In the genomic region with DNA sequence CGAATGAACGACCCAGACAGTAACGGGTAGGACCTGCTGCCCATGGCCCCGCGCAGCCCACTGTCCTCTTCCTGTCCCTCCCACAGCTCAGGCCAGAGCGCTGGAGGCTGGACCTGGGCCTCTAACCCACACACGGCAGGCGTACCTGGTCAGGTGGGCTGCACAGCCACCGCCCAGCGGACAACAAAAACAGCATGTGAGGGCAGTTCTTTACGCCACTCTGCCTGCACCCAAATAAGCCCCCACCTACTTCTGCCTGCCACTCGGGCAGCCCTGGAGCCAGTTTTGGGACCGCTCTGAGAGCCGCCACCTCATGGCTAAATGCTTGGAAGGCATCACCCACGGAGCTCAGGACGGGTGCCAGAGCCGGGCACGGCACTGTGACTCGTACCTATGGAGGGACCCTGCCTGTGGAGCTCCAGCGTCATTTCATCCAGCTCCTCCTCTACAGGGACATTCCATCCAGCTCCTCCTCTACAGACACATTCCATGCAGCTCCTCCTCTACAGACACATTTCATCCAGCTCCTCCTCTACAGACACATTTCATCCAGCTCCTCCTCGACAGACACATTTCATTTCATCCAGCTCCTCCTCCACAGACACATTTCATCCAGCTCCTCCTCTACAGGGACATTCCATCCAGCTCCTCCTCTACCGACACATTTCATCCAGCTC, we compare ENCODE assay signal across 14 cellular contexts. TPM values are rescaled to one million over a fixed set of nuclear protein-coding genes. Genes with fewer than 3 reads are reported as not detected.
A peak's percentile ranks its signal among the peaks of the same experiment; 100 is the strongest.
DNase-seq lines count a peak whose midpoint lies in the region; TF ChIP-seq lines count a peak whose summit lies in the region.
"Had no signal": no experiment of that assay in that cellular context is flagged by ENCODE, and none has a peak within 500 bp of the region (broad histone marks: within the 10 kb centered on the region; RNA-seq: fewer than 3 reads in every experiment).

No MANE protein-coding gene starts in this region.

- H3K36me3 Mint-ChIP-seq in activated CD4-positive, alpha-beta T cell treated with anti-CD3 and anti-CD28 coated beads, Interleukin-2, amount 10 ng/mL, durations not matched to agents 7 days and 5 days (ENCODE audit: low read depth), result peaks cover 27% of the 10 kb centered on the region

- no peak overlapping the region for H3K4ac ChIP-seq in neuronal stem cell (ENCODE audit: low read length)

- H3K36me3 ChIP-seq in neuronal stem cell (replicated peaks in 1 of 2; ENCODE audit: control insufficient read depth in 2 of 2, insufficient read depth in 2 of 2, low read length in 2 of 2) (peaks cover 39 to 67% of the 10 kb centered on the region in 2 donors), Karpas-422 (ENCODE audit: insufficient read depth, low read length) (no peaks in the 10 kb centered on the region)

- H3K79me1 ChIP-seq in neuronal stem cell (ENCODE audit: low read depth, low read length), result peaks cover 12% of the 10 kb centered on the region

- H3K27ac ChIP-seq in neuronal stem cell (replicated peaks; ENCODE audit: low read length) (no peak overlapping the region), Karpas-422 (ENCODE audit: low read length) (no peak overlapping the region)

- no peak overlapping the region for H4K8ac ChIP-seq in neuronal stem cell (ENCODE audit: low read depth, low read length)

- H3K14ac ChIP-seq in neuronal stem cell (ENCODE audit: low read length), result no peak overlapping the region

- no peak overlapping the region for H3K9ac ChIP-seq in neuronal stem cell (ENCODE audit: low read depth, low read length, poor library complexity)
- no peak overlapping the region for H3K9ac ChIP-seq in Karpas-422 (ENCODE audit: low read length)

- POLR2A ChIA-PET in activated CD4-positive, alpha-beta T cell treated with anti-CD3 and anti-CD28 coated beads, Interleukin-2, amount 10 ng/mL, durations not matched to agents 7 days and 5 days (lab: Charles Lee), result interaction anchor here (0.6 to 1.0 kb wide), 3 partner anchors 9 to 251 kb away, joined by 3 to 4 read pairs (median 3); no protein-coding TSS in a partner anchor

- H3K27ac Mint-ChIP-seq in activated CD4-positive, alpha-beta T cell treated with anti-CD3 and anti-CD28 coated beads, Interleukin-2, amount 10 ng/mL, durations not matched to agents 7 days and 5 days, result peak overlapping the region; percentile 64
- H3K27ac Mint-ChIP-seq: T-helper 1 cell treated with Interleukin-12 subunit alpha and Interleukin-12 subunit beta and Interleukin-4 antibody, amounts not matched to agents 30 μg/mL and 1 μg/mL, for 36 hours had no signal

- H2AFZ ChIP-seq in neuronal stem cell (ENCODE audit: low read length) (no peak overlapping the region), Karpas-422 (ENCODE audit: low read length) (no peak overlapping the region)

- H3K9me3 ChIP-seq in neuronal stem cell (replicated peaks in 1 of 2; ENCODE audit: control insufficient read depth in 2 of 2, insufficient read depth in 1 of 2, low read depth in 1 of 2, low read length in 2 of 2) (no peaks in the 10 kb centered on the region), Karpas-422 (ENCODE audit: low read length) (no peaks in the 10 kb centered on the region)
- H3K9me3 ChIP-seq: HAP-1 had no signal

- no peak for DNase-seq in activated CD4-positive, alpha-beta T cell treated with anti-CD3 and anti-CD28 coated beads, Interleukin-2, amount 10 ng/mL, durations not matched to agents 7 days and 5 days
- DNase-seq in activated CD4-positive, alpha-beta T cell treated with anti-CD3 and anti-CD28 coated beads, Interleukin-2, amount 50 U/mL, for 4 hours, result no peak
- DNase-seq in HT-29 (ENCODE audit: low spot score), result peak; percentile 76
- peak; percentile 26 for DNase-seq in choroid plexus epithelial cell (ENCODE audit: low read depth)
- DNase-seq in neuronal stem cell (ENCODE audit: low spot score), result no peak
- DNase-seq in ecto neural progenitor cell (ENCODE audit: low spot score), result no peak
- DNase-seq in cortex of kidney (lab: John Stamatoyannopoulos, UW), result no peak
- no peak for DNase-seq in Karpas-422
- DNase-seq: effector CD4-positive, alpha-beta T cell; naive B cell; NCI-H1105 treated with DMSO at 0.1 percent for 48 hours; stimulated activated CD4-positive, alpha-beta T cell treated with anti-CD3 and anti-CD28 coated beads, Interleukin-1b, Interleukin-23, amount 100 ng/mL, for 48 hours had no signal

- H3K4me1 ChIP-seq in neuronal stem cell (ENCODE audit: control insufficient read depth in 2 of 2, insufficient read depth in 1 of 2, low read depth in 1 of 2, low read length in 2 of 2) (no peaks in the 10 kb centered on the region), Karpas-422 (ENCODE audit: low read length) (no peaks in the 10 kb centered on the region)
- H3K4me1 ChIP-seq: HAP-1 had no signal

- CTCF ChIA-PET in activated CD4-positive, alpha-beta T cell treated with anti-CD3 and anti-CD28 coated beads, Interleukin-2, amount 10 ng/mL, durations not matched to agents 7 days and 5 days (lab: Charles Lee), result interaction anchor here (0.7 to 1.3 kb wide), 3 partner anchors 11 to 15 kb away, joined by 3 read pairs; no protein-coding TSS in a partner anchor

- H2BK15ac ChIP-seq in neuronal stem cell (ENCODE audit: low read length), result no peak overlapping the region

- no peak overlapping the region for H4K91ac ChIP-seq in neuronal stem cell (ENCODE audit: low read depth, low read length, poor library complexity)

- no peaks in the 10 kb centered on the region for H3K79me2 ChIP-seq in Karpas-422 (ENCODE audit: low read length)

- H3K23ac ChIP-seq in neuronal stem cell (ENCODE audit: low read depth, low read length, poor library complexity), result peak overlapping the region; percentile 93

- no peak overlapping the region for H2BK12ac ChIP-seq in neuronal stem cell (ENCODE audit: low read length)

- H3K4me3 Mint-ChIP-seq in activated CD4-positive, alpha-beta T cell treated with anti-CD3 and anti-CD28 coated beads, Interleukin-2, amount 10 ng/mL, durations not matched to agents 7 days and 5 days, result no peak overlapping the region
- H3K4me3 Mint-ChIP-seq: naive B cell; T-helper 1 cell treated with Interleukin-12 subunit alpha and Interleukin-12 subunit beta and Interleukin-4 antibody, amounts not matched to agents 30 μg/mL and 1 μg/mL, for 36 hours had no signal

- no peak overlapping the region for H3K4me3 ChIP-seq in choroid plexus epithelial cell (ENCODE audit: low read depth, low read length)
- no peak overlapping the region for H3K4me3 ChIP-seq in neuronal stem cell (ENCODE audit: low read length in 2 of 2)
- H3K4me3 ChIP-seq in Karpas-422 (ENCODE audit: low read length), result no peak overlapping the region
- H3K4me3 ChIP-seq: HAP-1 had no signal

- no peaks in the 10 kb centered on the region for H4K20me1 ChIP-seq in Karpas-422 (ENCODE audit: insufficient read depth, low read depth, low read length)

- H2BK5ac ChIP-seq in neuronal stem cell (ENCODE audit: low read length), result no peak overlapping the region

- H3K4me2 ChIP-seq in neuronal stem cell (ENCODE audit: insufficient read depth, low read length, poor library complexity, severe bottlenecking) (no peak overlapping the region), Karpas-422 (ENCODE audit: low read depth, low read length, poor library complexity, severe bottlenecking) (no peak overlapping the region)

- H3K18ac ChIP-seq in neuronal stem cell (ENCODE audit: low read length), result no peak overlapping the region

- H2AK5ac ChIP-seq in neuronal stem cell (ENCODE audit: low read depth, low read length), result no peak overlapping the region

- H2BK120ac ChIP-seq in neuronal stem cell (ENCODE audit: low read depth, low read length), result no peak overlapping the region

- no CpG with 5 or more reads among the region's 22 CpGs for WGBS in neuronal stem cell (ENCODE audit: extremely low coverage in 2 of 2, insufficient read length in 2 of 2, insufficient replicate concordance in 1 of 2), 2 donors

- no peak for TF ChIP-seq CTCF in choroid plexus epithelial cell (conservative IDR thresholded peaks at IDR 0.05; ENCODE audit: low read depth, low read length)

- H3K9me2 ChIP-seq in Karpas-422 (replicated peaks; ENCODE audit: insufficient read depth, low read length), result no peaks in the 10 kb centered on the region

- no peaks in the 10 kb centered on the region for H3K9me3 Mint-ChIP-seq in activated CD4-positive, alpha-beta T cell treated with anti-CD3 and anti-CD28 coated beads, Interleukin-2, amount 10 ng/mL, durations not matched to agents 7 days and 5 days
- H3K9me3 Mint-ChIP-seq: naive B cell; T-helper 1 cell treated with Interleukin-12 subunit alpha and Interleukin-12 subunit beta and Interleukin-4 antibody, amounts not matched to agents 30 μg/mL and 1 μg/mL, for 36 hours had no signal

- H3K4me1 Mint-ChIP-seq in activated CD4-positive, alpha-beta T cell treated with anti-CD3 and anti-CD28 coated beads, Interleukin-2, amount 10 ng/mL, durations not matched to agents 7 days and 5 days, result peaks cover 2% of the 10 kb centered on the region

- H3K27me3 ChIP-seq in neuronal stem cell (ENCODE audit: control insufficient read depth in 3 of 3, insufficient read depth in 3 of 3, low read depth in 1 of 3, low read length in 3 of 3) (no peaks in the 10 kb centered on the region), Karpas-422 (ENCODE audit: low read length) (no peaks in the 10 kb centered on the region)

- H3K27me3 Mint-ChIP-seq in activated CD4-positive, alpha-beta T cell treated with anti-CD3 and anti-CD28 coated beads, Interleukin-2, amount 10 ng/mL, durations not matched to agents 7 days and 5 days, result no peaks in the 10 kb centered on the region
- H3K27me3 Mint-ChIP-seq: naive B cell had no signal

RNA-seq across cellular contexts. Expression of a gene that starts 18.9 kb away (rescaled TPM):
- total RNA-seq in activated CD4-positive, alpha-beta T cell treated with anti-CD3 and anti-CD28 coated beads, Interleukin-2, amount 10 ng/mL, durations not matched to agents 7 days and 5 days, result 100 to 1,000 TPM; 122 to 123 TPM
- total RNA-seq in HT-29 (2014; rRNA removed; shearing (Covaris generic)), result 392 and 406 TPM in 2 replicates
- polyA plus RNA-seq in neuronal stem cell (2013, experiment 1 of 2), result 49.2 TPM
- 50.1 TPM for polyA plus RNA-seq in neuronal stem cell (2013, experiment 2 of 2)
- total RNA-seq in Karpas-422 (2014; rRNA removed; shearing (Covaris generic); ENCODE audit: low replicate concordance), result 141 and 164 TPM in 2 replicates

RNA-seq across cellular contexts. Expression of a gene that starts 31.1 kb away (rescaled TPM):
- 1 to 10 TPM; 3.4 to 5.6 TPM for total RNA-seq in activated CD4-positive, alpha-beta T cell treated with anti-CD3 and anti-CD28 coated beads, Interleukin-2, amount 10 ng/mL, durations not matched to agents 7 days and 5 days
- 0.23 and 4.9 TPM in 2 replicates for total RNA-seq in HT-29 (2014; rRNA removed; shearing (Covaris generic))
- 2.5 TPM for polyA plus RNA-seq in neuronal stem cell (2013, experiment 1 of 2)
- polyA plus RNA-seq in neuronal stem cell (2013, experiment 2 of 2), result 2.5 TPM
- total RNA-seq in Karpas-422 (2014; rRNA removed; shearing (Covaris generic); ENCODE audit: low replicate concordance), result 2.2 and 3.3 TPM in 2 replicates

Comparison
In these comparisons a context has a peak if more than half of its experiments do, and no peak if none do; other contexts are left out.
1. DNase-seq: peak in HT-29 (single experiment) and choroid plexus epithelial cell (single experiment); none in activated CD4-positive, alpha-beta T cell treated with anti-CD3 and anti-CD28 coated beads, Interleukin-2, amount 10 ng/mL, durations not matched to agents 7 days and 5 days (single experiment), activated CD4-positive, alpha-beta T cell treated with anti-CD3 and anti-CD28 coated beads, Interleukin-2, amount 50 U/mL, for 4 hours (0 of 2), neuronal stem cell (single experiment), ecto neural progenitor cell (single experiment), cortex of kidney (single experiment) and Karpas-422 (single experiment).